Comparison of ENCODE assay signal across 11 cellular contexts in genomic region chr4:147772459-147772969, GRCh38. TPM values are rescaled to one million over a fixed set of nuclear protein-coding genes. Genes with fewer than 3 reads are reported as not detected.
DNase-seq lines count a peak whose midpoint lies in the region; ATAC-seq, FAIRE-seq and TF ChIP-seq lines count a peak whose summit lies in the region.
"Had no signal": no experiment of that assay in that cellular context is flagged by ENCODE, and none has a peak within 500 bp of the region (broad histone marks: within the 10 kb centered on the region; RNA-seq: fewer than 3 reads in every experiment).

No MANE protein-coding gene starts in this region.

- H3K4me3 ChIP-seq in coronary artery: peak overlapping the region; percentile 3

- intact Hi-C loops in Right ventricle myocardium inferior (cut with DNase I) (loop anchor here (5.0 kb wide), 2 partner anchors 40 to 50 kb away; partner anchors contain the start of gene ARHGAP10), cardiac septum (cut with DNase I) (loop anchor here (5.0 kb wide), 1 partner anchor 40 kb away; the partner anchor contains the start of gene ARHGAP10)

- no peak for TF ChIP-seq CTCF in coronary artery (IDR thresholded peaks at IDR 0.05)

- DNase-seq in Right ventricle myocardium inferior (ENCODE audit: missing footprints): no peak
- DNase-seq in cardiac septum (ENCODE audit: low spot score): no peak
- no peak for DNase-seq in coronary artery (ENCODE audit: low spot score)
- DNase-seq in lung microvascular endothelial cell (ENCODE audit: low read depth in 2 of 2): peak; percentile 73 to 97
- no peak for DNase-seq in NCI-H2196 treated with DMSO at 0.1 percent for 48 hours (lab: John Stamatoyannopoulos, UW; ENCODE audit: unreplicated experiment)
- no peak for DNase-seq in frontal cortex (ENCODE audit: low spot score in 2 of 2)
- DNase-seq in anterior cingulate cortex (lab: John Stamatoyannopoulos, UW): no peak
- DNase-seq: midbrain, NCI-H1694 treated with DMSO at 0.1 percent for 48 hours had no signal

- FAIRE-seq in frontal cortex (lab: Jason Lieb, UNC): no peak

- H3K27ac ChIP-seq in coronary artery: peak overlapping the region; percentile 44 to 65
- H3K27ac ChIP-seq: VCaP had no signal

- ATAC-seq in Right ventricle myocardium inferior (peak; percentile 51), GM19397 (IDR thresholded peaks at IDR 0.05; ENCODE audit: unreplicated experiment) (no peak)

RNA-seq across cellular contexts. Expression of gene ARHGAP10, which starts 40.6 kb away (rescaled TPM):
- 71.8 TPM for total RNA-seq in Right ventricle myocardium inferior
- 41.8 TPM for total RNA-seq in cardiac septum
- total RNA-seq in lung microvascular endothelial cell: 4.8 and 8.9 TPM in 2 replicates
- total RNA-seq in frontal cortex: 2.9 TPM

Comparison
In these comparisons a context has a peak if more than half of its experiments do, and no peak if none do; other contexts are left out.
1. DNase-seq: peak in lung microvascular endothelial cell (2 of 2); none in Right ventricle myocardium inferior (single experiment), cardiac septum (single experiment), coronary artery (single experiment), NCI-H2196 treated with DMSO at 0.1 percent for 48 hours (single experiment), frontal cortex (0 of 2) and anterior cingulate cortex (0 of 58).